Comparison of ENCODE assay signal across 1 cellular context in the genomic region with DNA sequence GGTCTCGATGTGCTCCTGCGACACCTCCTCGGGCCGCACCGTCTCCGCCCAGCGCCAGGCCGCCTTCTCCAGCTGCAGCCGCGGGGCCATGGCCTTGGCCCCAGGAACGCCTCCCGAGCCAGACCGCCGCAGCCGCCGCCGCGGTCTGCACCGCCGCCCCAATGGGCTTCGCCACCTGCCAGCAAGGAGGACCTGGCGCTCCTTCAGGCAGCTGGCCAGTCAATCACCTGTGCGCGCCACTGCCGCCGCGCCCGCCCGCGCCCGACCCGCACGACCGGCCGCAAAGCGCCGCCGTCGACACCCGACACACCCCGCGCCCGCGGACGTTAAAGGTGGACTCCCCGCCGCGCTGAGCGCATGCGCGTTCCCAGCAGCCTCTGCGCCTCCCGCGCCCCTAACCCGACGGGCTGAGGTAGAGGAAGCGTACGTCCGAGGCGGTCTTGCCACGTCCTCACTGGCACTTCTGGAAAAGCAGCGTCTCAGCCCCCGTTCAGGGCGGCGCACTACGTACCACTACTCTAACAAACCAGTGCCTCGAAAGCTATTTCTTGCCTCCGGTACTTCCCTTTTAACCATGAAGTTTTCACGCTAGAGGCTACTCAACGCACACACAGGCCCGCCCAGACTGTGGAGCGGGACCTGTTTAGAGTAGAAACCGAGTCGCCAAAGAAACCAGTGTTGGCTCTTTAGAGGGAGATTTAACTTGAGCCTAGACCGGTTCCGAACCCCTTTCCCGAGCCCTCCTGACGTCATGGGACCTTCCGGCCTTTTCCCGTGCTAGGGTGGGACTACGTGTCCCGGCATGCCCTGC.
TF ChIP-seq lines count a peak whose summit lies in the region.

A gene with protein sequence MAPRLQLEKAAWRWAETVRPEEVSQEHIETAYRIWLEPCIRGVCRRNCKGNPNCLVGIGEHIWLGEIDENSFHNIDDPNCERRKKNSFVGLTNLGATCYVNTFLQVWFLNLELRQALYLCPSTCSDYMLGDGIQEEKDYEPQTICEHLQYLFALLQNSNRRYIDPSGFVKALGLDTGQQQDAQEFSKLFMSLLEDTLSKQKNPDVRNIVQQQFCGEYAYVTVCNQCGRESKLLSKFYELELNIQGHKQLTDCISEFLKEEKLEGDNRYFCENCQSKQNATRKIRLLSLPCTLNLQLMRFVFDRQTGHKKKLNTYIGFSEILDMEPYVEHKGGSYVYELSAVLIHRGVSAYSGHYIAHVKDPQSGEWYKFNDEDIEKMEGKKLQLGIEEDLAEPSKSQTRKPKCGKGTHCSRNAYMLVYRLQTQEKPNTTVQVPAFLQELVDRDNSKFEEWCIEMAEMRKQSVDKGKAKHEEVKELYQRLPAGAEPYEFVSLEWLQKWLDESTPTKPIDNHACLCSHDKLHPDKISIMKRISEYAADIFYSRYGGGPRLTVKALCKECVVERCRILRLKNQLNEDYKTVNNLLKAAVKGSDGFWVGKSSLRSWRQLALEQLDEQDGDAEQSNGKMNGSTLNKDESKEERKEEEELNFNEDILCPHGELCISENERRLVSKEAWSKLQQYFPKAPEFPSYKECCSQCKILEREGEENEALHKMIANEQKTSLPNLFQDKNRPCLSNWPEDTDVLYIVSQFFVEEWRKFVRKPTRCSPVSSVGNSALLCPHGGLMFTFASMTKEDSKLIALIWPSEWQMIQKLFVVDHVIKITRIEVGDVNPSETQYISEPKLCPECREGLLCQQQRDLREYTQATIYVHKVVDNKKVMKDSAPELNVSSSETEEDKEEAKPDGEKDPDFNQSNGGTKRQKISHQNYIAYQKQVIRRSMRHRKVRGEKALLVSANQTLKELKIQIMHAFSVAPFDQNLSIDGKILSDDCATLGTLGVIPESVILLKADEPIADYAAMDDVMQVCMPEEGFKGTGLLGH (minus strand): TSS at position 282 of the 811 bp plus-strand sequence. CDS start 192 bp downstream, at position 90.

TF ChIP-seq in HEK293, 187 proteins besides CTCF, POLR2A, EP300 and RAD21 (continued from another document and continues in another):
- TF ChIP-seq, protein P1, sequence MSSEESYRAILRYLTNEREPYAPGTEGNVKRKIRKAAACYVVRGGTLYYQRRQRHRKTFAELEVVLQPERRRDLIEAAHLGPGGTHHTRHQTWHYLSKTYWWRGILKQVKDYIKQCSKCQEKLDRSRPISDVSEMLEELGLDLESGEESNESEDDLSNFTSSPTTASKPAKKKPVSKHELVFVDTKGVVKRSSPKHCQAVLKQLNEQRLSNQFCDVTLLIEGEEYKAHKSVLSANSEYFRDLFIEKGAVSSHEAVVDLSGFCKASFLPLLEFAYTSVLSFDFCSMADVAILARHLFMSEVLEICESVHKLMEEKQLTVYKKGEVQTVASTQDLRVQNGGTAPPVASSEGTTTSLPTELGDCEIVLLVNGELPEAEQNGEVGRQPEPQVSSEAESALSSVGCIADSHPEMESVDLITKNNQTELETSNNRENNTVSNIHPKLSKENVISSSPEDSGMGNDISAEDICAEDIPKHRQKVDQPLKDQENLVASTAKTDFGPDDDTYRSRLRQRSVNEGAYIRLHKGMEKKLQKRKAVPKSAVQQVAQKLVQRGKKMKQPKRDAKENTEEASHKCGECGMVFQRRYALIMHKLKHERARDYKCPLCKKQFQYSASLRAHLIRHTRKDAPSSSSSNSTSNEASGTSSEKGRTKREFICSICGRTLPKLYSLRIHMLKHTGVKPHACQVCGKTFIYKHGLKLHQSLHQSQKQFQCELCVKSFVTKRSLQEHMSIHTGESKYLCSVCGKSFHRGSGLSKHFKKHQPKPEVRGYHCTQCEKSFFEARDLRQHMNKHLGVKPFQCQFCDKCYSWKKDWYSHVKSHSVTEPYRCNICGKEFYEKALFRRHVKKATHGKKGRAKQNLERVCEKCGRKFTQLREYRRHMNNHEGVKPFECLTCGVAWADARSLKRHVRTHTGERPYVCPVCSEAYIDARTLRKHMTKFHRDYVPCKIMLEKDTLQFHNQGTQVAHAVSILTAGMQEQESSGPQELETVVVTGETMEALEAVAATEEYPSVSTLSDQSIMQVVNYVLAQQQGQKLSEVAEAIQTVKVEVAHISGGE (tag by site-specific recombination; conservative IDR thresholded peaks at IDR 0.05; ENCODE audit: low read depth): peak; percentile 92
- TF ChIP-seq ZNF501 (tag by site-specific recombination; IDR thresholded peaks at IDR 0.05) (peak; percentile 11; the same call in 1 of the 2 replicates), ZNF24 (tag by site-specific recombination; IDR thresholded peaks at IDR 0.05) (peak; percentile 74; the same call in 1 of the 2 replicates), ZBTB21 (tag by site-specific recombination; IDR thresholded peaks at IDR 0.05) (peak; percentile 97), ZBTB8A (tag by site-specific recombination; IDR thresholded peaks at IDR 0.05) (peak; percentile 98), ZNF776 (tag by site-specific recombination; IDR thresholded peaks at IDR 0.05; ENCODE audit: borderline replicate concordance) (no peak), ZNF221 (tag by site-specific recombination; IDR thresholded peaks at IDR 0.05; ENCODE audit: borderline replicate concordance) (no peak), GFI1B (tag by site-specific recombination; IDR thresholded peaks at IDR 0.05) (no peak), ZNF48 (tag by site-specific recombination; IDR thresholded peaks at IDR 0.05) (no peak), REPIN1 (tag by site-specific recombination; IDR thresholded peaks at IDR 0.05; ENCODE audit: low read depth) (peak; percentile 64; the same call in 1 of the 2 replicates), BCL11A (tag by site-specific recombination; IDR thresholded peaks at IDR 0.05; ENCODE audit: low read depth) (no peak), ZNF350 (tag by site-specific recombination; IDR thresholded peaks at IDR 0.05) (no peak), ZNF837 (tag by site-specific recombination; IDR thresholded peaks at IDR 0.05) (no peak), ZBTB1 (tag by site-specific recombination; IDR thresholded peaks at IDR 0.05) (peak; percentile 43; the same call in 1 of the 2 replicates)
- TF ChIP-seq, protein P2, sequence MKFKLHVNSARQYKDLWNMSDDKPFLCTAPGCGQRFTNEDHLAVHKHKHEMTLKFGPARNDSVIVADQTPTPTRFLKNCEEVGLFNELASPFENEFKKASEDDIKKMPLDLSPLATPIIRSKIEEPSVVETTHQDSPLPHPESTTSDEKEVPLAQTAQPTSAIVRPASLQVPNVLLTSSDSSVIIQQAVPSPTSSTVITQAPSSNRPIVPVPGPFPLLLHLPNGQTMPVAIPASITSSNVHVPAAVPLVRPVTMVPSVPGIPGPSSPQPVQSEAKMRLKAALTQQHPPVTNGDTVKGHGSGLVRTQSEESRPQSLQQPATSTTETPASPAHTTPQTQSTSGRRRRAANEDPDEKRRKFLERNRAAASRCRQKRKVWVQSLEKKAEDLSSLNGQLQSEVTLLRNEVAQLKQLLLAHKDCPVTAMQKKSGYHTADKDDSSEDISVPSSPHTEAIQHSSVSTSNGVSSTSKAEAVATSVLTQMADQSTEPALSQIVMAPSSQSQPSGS (tag by site-specific recombination; IDR thresholded peaks at IDR 0.05; ENCODE audit: low read depth): peak; percentile 97
- TF ChIP-seq, protein P3, sequence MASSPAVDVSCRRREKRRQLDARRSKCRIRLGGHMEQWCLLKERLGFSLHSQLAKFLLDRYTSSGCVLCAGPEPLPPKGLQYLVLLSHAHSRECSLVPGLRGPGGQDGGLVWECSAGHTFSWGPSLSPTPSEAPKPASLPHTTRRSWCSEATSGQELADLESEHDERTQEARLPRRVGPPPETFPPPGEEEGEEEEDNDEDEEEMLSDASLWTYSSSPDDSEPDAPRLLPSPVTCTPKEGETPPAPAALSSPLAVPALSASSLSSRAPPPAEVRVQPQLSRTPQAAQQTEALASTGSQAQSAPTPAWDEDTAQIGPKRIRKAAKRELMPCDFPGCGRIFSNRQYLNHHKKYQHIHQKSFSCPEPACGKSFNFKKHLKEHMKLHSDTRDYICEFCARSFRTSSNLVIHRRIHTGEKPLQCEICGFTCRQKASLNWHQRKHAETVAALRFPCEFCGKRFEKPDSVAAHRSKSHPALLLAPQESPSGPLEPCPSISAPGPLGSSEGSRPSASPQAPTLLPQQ (tag by site-specific recombination; IDR thresholded peaks at IDR 0.05): 0 out of 2 replicates have a peak, but pooled peaks have one; percentile 47
- TF ChIP-seq, protein P4, sequence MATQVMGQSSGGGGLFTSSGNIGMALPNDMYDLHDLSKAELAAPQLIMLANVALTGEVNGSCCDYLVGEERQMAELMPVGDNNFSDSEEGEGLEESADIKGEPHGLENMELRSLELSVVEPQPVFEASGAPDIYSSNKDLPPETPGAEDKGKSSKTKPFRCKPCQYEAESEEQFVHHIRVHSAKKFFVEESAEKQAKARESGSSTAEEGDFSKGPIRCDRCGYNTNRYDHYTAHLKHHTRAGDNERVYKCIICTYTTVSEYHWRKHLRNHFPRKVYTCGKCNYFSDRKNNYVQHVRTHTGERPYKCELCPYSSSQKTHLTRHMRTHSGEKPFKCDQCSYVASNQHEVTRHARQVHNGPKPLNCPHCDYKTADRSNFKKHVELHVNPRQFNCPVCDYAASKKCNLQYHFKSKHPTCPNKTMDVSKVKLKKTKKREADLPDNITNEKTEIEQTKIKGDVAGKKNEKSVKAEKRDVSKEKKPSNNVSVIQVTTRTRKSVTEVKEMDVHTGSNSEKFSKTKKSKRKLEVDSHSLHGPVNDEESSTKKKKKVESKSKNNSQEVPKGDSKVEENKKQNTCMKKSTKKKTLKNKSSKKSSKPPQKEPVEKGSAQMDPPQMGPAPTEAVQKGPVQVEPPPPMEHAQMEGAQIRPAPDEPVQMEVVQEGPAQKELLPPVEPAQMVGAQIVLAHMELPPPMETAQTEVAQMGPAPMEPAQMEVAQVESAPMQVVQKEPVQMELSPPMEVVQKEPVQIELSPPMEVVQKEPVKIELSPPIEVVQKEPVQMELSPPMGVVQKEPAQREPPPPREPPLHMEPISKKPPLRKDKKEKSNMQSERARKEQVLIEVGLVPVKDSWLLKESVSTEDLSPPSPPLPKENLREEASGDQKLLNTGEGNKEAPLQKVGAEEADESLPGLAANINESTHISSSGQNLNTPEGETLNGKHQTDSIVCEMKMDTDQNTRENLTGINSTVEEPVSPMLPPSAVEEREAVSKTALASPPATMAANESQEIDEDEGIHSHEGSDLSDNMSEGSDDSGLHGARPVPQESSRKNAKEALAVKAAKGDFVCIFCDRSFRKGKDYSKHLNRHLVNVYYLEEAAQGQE (tag by site-specific recombination; IDR thresholded peaks at IDR 0.05): 0 out of 2 replicates have a peak, but pooled peaks have one; percentile 6
- TF ChIP-seq, protein P5, sequence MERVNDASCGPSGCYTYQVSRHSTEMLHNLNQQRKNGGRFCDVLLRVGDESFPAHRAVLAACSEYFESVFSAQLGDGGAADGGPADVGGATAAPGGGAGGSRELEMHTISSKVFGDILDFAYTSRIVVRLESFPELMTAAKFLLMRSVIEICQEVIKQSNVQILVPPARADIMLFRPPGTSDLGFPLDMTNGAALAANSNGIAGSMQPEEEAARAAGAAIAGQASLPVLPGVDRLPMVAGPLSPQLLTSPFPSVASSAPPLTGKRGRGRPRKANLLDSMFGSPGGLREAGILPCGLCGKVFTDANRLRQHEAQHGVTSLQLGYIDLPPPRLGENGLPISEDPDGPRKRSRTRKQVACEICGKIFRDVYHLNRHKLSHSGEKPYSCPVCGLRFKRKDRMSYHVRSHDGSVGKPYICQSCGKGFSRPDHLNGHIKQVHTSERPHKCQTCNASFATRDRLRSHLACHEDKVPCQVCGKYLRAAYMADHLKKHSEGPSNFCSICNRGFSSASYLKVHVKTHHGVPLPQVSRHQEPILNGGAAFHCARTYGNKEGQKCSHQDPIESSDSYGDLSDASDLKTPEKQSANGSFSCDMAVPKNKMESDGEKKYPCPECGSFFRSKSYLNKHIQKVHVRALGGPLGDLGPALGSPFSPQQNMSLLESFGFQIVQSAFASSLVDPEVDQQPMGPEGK (tag by site-specific recombination; IDR thresholded peaks at IDR 0.05): peak; percentile 40
- TF ChIP-seq, protein P6, sequence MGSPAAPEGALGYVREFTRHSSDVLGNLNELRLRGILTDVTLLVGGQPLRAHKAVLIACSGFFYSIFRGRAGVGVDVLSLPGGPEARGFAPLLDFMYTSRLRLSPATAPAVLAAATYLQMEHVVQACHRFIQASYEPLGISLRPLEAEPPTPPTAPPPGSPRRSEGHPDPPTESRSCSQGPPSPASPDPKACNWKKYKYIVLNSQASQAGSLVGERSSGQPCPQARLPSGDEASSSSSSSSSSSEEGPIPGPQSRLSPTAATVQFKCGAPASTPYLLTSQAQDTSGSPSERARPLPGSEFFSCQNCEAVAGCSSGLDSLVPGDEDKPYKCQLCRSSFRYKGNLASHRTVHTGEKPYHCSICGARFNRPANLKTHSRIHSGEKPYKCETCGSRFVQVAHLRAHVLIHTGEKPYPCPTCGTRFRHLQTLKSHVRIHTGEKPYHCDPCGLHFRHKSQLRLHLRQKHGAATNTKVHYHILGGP (tag by site-specific recombination; IDR thresholded peaks at IDR 0.05): no peak
- TF ChIP-seq, protein P7, sequence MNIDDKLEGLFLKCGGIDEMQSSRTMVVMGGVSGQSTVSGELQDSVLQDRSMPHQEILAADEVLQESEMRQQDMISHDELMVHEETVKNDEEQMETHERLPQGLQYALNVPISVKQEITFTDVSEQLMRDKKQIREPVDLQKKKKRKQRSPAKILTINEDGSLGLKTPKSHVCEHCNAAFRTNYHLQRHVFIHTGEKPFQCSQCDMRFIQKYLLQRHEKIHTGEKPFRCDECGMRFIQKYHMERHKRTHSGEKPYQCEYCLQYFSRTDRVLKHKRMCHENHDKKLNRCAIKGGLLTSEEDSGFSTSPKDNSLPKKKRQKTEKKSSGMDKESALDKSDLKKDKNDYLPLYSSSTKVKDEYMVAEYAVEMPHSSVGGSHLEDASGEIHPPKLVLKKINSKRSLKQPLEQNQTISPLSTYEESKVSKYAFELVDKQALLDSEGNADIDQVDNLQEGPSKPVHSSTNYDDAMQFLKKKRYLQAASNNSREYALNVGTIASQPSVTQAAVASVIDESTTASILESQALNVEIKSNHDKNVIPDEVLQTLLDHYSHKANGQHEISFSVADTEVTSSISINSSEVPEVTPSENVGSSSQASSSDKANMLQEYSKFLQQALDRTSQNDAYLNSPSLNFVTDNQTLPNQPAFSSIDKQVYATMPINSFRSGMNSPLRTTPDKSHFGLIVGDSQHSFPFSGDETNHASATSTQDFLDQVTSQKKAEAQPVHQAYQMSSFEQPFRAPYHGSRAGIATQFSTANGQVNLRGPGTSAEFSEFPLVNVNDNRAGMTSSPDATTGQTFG (tag by site-specific recombination; IDR thresholded peaks at IDR 0.05; ENCODE audit: borderline replicate concordance): no peak
- TF ChIP-seq, protein P8, sequence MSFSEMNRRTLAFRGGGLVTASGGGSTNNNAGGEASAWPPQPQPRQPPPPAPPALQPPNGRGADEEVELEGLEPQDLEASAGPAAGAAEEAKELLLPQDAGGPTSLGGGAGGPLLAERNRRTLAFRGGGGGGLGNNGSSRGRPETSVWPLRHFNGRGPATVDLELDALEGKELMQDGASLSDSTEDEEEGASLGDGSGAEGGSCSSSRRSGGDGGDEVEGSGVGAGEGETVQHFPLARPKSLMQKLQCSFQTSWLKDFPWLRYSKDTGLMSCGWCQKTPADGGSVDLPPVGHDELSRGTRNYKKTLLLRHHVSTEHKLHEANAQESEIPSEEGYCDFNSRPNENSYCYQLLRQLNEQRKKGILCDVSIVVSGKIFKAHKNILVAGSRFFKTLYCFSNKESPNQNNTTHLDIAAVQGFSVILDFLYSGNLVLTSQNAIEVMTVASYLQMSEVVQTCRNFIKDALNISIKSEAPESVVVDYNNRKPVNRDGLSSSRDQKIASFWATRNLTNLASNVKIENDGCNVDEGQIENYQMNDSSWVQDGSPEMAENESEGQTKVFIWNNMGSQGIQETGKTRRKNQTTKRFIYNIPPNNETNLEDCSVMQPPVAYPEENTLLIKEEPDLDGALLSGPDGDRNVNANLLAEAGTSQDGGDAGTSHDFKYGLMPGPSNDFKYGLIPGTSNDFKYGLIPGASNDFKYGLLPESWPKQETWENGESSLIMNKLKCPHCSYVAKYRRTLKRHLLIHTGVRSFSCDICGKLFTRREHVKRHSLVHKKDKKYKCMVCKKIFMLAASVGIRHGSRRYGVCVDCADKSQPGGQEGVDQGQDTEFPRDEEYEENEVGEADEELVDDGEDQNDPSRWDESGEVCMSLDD (tag by site-specific recombination; IDR thresholded peaks at IDR 0.05): peak; percentile 99
